ENCODE assay signal across 38 cellular contexts in genomic region chr3:12772462-12772861, GRCh38. TPM values are rescaled to one million over a fixed set of nuclear protein-coding genes. Genes with fewer than 3 reads are reported as not detected.
"Had no signal": no experiment of that assay in that cellular context is flagged by ENCODE, and none has a peak within 500 bp of the region (broad histone marks: within the 10 kb centered on the region; RNA-seq: fewer than 3 reads in every experiment).

No MANE protein-coding gene starts in this region.

- H3K4me3 Mint-ChIP-seq: activated B cell treated with CpG ODN at 0.5 μM for 24 hours; activated CD4-positive, alpha-beta memory T cell treated with anti-CD3 and anti-CD28 coated beads for 36 hours; activated CD4-positive, alpha-beta T cell treated with anti-CD3 and anti-CD28 coated beads, Interleukin-2, amount 10 ng/mL, durations not matched to agents 24 days and 14 days; activated CD8-positive, alpha-beta T cell treated with anti-CD3 and anti-CD28 coated beads for 36 hours; activated naive CD4-positive, alpha-beta T cell treated with anti-CD3 and anti-CD28 coated beads, Interleukin-2, amount 10 ng/mL, durations not matched to agents 7 days and 5 days; activated naive CD4-positive, alpha-beta T cell treated with anti-CD3 and anti-CD28 coated beads, Interleukin-2, amount 50 U/mL, for 24 hours; activated naive CD8-positive, alpha-beta T cell; activated naive CD8-positive, alpha-beta T cell treated with anti-CD3 and anti-CD28 coated beads, Interleukin-2, amount 10 ng/mL, durations not matched to agents 7 days and 5 days; activated naive CD8-positive, alpha-beta T cell treated with anti-CD3 and anti-CD28 coated beads, Interleukin-2, amount 50 U/mL, for 24 hours; activated T-cell treated with anti-CD3 and anti-CD28 coated beads, Interleukin-2, amount 50 U/mL, for 24 hours; activated T-helper 1 cell treated with anti-CD3 and anti-CD28 coated beads, Interleukin-12 subunit alpha, Interleukin-12 subunit beta, Interleukin-2, Interleukin-4 antibody, amounts not matched to agents 30 ng/mL and 10 ng/mL and 1 ng/mL, durations not matched to agents 14 hours and 24 hours and 36 hours; activated T-helper 17 cell treated with anti-CD3 and anti-CD28 coated beads, Interleukin-2, amount 50 U/mL, for 72 hours; brain; central memory CD8-positive, alpha-beta T cell; T-helper 1 cell treated with Interleukin-12 subunit alpha and Interleukin-12 subunit beta and Interleukin-4 antibody, amounts not matched to agents 30 μg/mL and 1 μg/mL, for 36 hours; T-helper 2 cell treated with Interferon-gamma antibody and Interleukin-4, amounts not matched to agents 5 μg/mL and 100 μg/mL, for 36 hours had no signal

- DNase-seq: activated B cell treated with CpG ODN at 0.5 μM for 24 hours; activated CD4-positive, alpha-beta memory T cell treated with anti-CD3 and anti-CD28 coated beads for 36 hours; activated CD4-positive, alpha-beta T cell treated with anti-CD3 and anti-CD28 coated beads for 4 hours; activated CD4-positive, alpha-beta T cell treated with anti-CD3 and anti-CD28 coated beads, Interleukin-2, amount 10 ng/mL, durations not matched to agents 24 days and 14 days; activated CD4-positive, alpha-beta T cell treated with anti-CD3 and anti-CD28 coated beads, Interleukin-2, amount 50 U/mL, for 1 hour; activated CD4-positive, alpha-beta T cell treated with anti-CD3 and anti-CD28 coated beads, Interleukin-2, amount 50 U/mL, for 4 hours; activated CD4-positive, CD25-positive, alpha-beta regulatory T cell treated with anti-CD3 and anti-CD28 coated beads, Interleukin-2, amount 50 U/mL, for 72 hours; activated CD8-positive, alpha-beta memory T cell treated with anti-CD3 and anti-CD28 coated beads, Interleukin-2, amount 50 U/mL, for 4 hours; activated CD8-positive, alpha-beta T cell treated with anti-CD3 and anti-CD28 coated beads for 36 hours; activated effector memory CD4-positive, alpha-beta T cell treated with anti-CD3 and anti-CD28 coated beads, Interleukin-2, amount 50 U/mL, for 16 hours; activated gamma-delta T cell treated with Interleukin-2 at 50 U/mL for 16 hours; activated naive CD4-positive, alpha-beta T cell treated with anti-CD3 and anti-CD28 coated beads, Interleukin-2, amount 10 ng/mL, durations not matched to agents 7 days and 5 days; activated naive CD4-positive, alpha-beta T cell treated with Interleukin-2 at 50 U/mL for 16 hours; activated naive CD8-positive, alpha-beta T cell treated with anti-CD3 and anti-CD28 coated beads, Interleukin-2, amount 10 ng/mL, durations not matched to agents 7 days and 5 days; activated naive CD8-positive, alpha-beta T cell treated with anti-CD3 and anti-CD28 coated beads, Interleukin-2, amount 50 U/mL, for 24 hours; activated T-cell treated with anti-CD3 and anti-CD28 coated beads for 4 hours; activated T-cell treated with anti-CD3 and anti-CD28 coated beads, Interleukin-2, amount 50 U/mL, for 24 hours; activated T-cell treated with anti-CD3 and anti-CD28 coated beads, Interleukin-2, amount 50 U/mL, for 48 hours; amygdala; anterior cingulate cortex; caudate nucleus; cerebellar nuclear complex; T-helper 1 cell; T-helper 2 cell; T-helper 9 cell had no signal

- H3K4me3 ChIP-seq: ascending aorta, cardiac muscle cell had no signal

- H3K27ac ChIP-seq: ascending aorta, cardiac muscle cell, VCaP had no signal

- H3K27ac Mint-ChIP-seq: activated B cell treated with CpG ODN at 0.5 μM for 24 hours; activated CD4-positive, alpha-beta memory T cell treated with anti-CD3 and anti-CD28 coated beads for 36 hours; activated CD4-positive, alpha-beta T cell treated with anti-CD3 and anti-CD28 coated beads, Interleukin-2, amount 10 ng/mL, durations not matched to agents 24 days and 14 days; activated CD8-positive, alpha-beta T cell treated with anti-CD3 and anti-CD28 coated beads for 36 hours; activated naive CD4-positive, alpha-beta T cell treated with anti-CD3 and anti-CD28 coated beads, Interleukin-2, amount 10 ng/mL, durations not matched to agents 7 days and 5 days; activated naive CD4-positive, alpha-beta T cell treated with anti-CD3 and anti-CD28 coated beads, Interleukin-2, amount 50 U/mL, for 24 hours; activated naive CD8-positive, alpha-beta T cell; activated naive CD8-positive, alpha-beta T cell treated with anti-CD3 and anti-CD28 coated beads, Interleukin-2, amount 10 ng/mL, durations not matched to agents 7 days and 5 days; activated naive CD8-positive, alpha-beta T cell treated with anti-CD3 and anti-CD28 coated beads, Interleukin-2, amount 50 U/mL, for 24 hours; activated T-cell treated with anti-CD3 and anti-CD28 coated beads, Interleukin-2, amount 50 U/mL, for 24 hours; activated T-helper 1 cell treated with anti-CD3 and anti-CD28 coated beads, Interleukin-12 subunit alpha, Interleukin-12 subunit beta, Interleukin-2, Interleukin-4 antibody, amounts not matched to agents 30 ng/mL and 10 ng/mL and 1 ng/mL, durations not matched to agents 14 hours and 24 hours and 36 hours; activated T-helper 17 cell treated with anti-CD3 and anti-CD28 coated beads, Interleukin-2, amount 50 U/mL, for 72 hours; brain; T-helper 1 cell treated with Interleukin-12 subunit alpha and Interleukin-12 subunit beta and Interleukin-4 antibody, amounts not matched to agents 30 μg/mL and 1 μg/mL, for 36 hours; T-helper 2 cell treated with Interferon-gamma antibody and Interleukin-4, amounts not matched to agents 5 μg/mL and 100 μg/mL, for 36 hours had no signal

- H3K4me1 Mint-ChIP-seq: activated T-helper 17 cell treated with anti-CD3 and anti-CD28 coated beads, Interleukin-2, amount 50 U/mL, for 72 hours; brain; central memory CD8-positive, alpha-beta T cell had no signal

- H3K4me1 ChIP-seq: ascending aorta had no signal

- H3K36me3 ChIP-seq: ascending aorta, cardiac muscle cell had no signal

- ATAC-seq: activated CD8-positive, alpha-beta T cell treated with anti-CD3 and anti-CD28 coated beads for 36 hours; activated naive CD8-positive, alpha-beta T cell treated with anti-CD3 and anti-CD28 coated beads, Interleukin-2, amount 50 U/mL, for 24 hours; activated T-helper 17 cell treated with anti-CD3 and anti-CD28 coated beads, Interleukin-2, amount 50 U/mL, for 72 hours had no signal

- H3K27me3 ChIP-seq: ascending aorta, cardiac muscle cell had no signal

- H3K27me3 Mint-ChIP-seq: activated CD8-positive, alpha-beta T cell treated with anti-CD3 and anti-CD28 coated beads for 36 hours; activated naive CD4-positive, alpha-beta T cell treated with anti-CD3 and anti-CD28 coated beads, Interleukin-2, amount 50 U/mL, for 24 hours; activated naive CD8-positive, alpha-beta T cell had no signal

- H3K36me3 Mint-ChIP-seq: activated CD4-positive, alpha-beta memory T cell treated with anti-CD3 and anti-CD28 coated beads for 36 hours; activated naive CD4-positive, alpha-beta T cell treated with anti-CD3 and anti-CD28 coated beads, Interleukin-2, amount 10 ng/mL, durations not matched to agents 7 days and 5 days; activated naive CD4-positive, alpha-beta T cell treated with anti-CD3 and anti-CD28 coated beads, Interleukin-2, amount 50 U/mL, for 24 hours; activated naive CD8-positive, alpha-beta T cell treated with anti-CD3 and anti-CD28 coated beads, Interleukin-2, amount 10 ng/mL, durations not matched to agents 7 days and 5 days; brain had no signal

- H3K9me3 ChIP-seq: ascending aorta had no signal

- H3K9me3 Mint-ChIP-seq: activated CD4-positive, alpha-beta memory T cell treated with anti-CD3 and anti-CD28 coated beads for 36 hours; activated CD4-positive, alpha-beta T cell treated with anti-CD3 and anti-CD28 coated beads, Interleukin-2, amount 10 ng/mL, durations not matched to agents 24 days and 14 days; activated naive CD4-positive, alpha-beta T cell treated with anti-CD3 and anti-CD28 coated beads, Interleukin-2, amount 10 ng/mL, durations not matched to agents 7 days and 5 days; activated naive CD4-positive, alpha-beta T cell treated with anti-CD3 and anti-CD28 coated beads, Interleukin-2, amount 50 U/mL, for 24 hours; activated naive CD8-positive, alpha-beta T cell treated with anti-CD3 and anti-CD28 coated beads, Interleukin-2, amount 10 ng/mL, durations not matched to agents 7 days and 5 days; activated naive CD8-positive, alpha-beta T cell treated with anti-CD3 and anti-CD28 coated beads, Interleukin-2, amount 50 U/mL, for 24 hours; activated T-cell treated with anti-CD3 and anti-CD28 coated beads, Interleukin-2, amount 50 U/mL, for 24 hours; activated T-helper 1 cell treated with anti-CD3 and anti-CD28 coated beads, Interleukin-12 subunit alpha, Interleukin-12 subunit beta, Interleukin-2, Interleukin-4 antibody, amounts not matched to agents 30 ng/mL and 10 ng/mL and 1 ng/mL, durations not matched to agents 14 hours and 24 hours and 36 hours; activated T-helper 17 cell treated with anti-CD3 and anti-CD28 coated beads, Interleukin-2, amount 50 U/mL, for 72 hours; central memory CD8-positive, alpha-beta T cell; T-helper 1 cell treated with Interleukin-12 subunit alpha and Interleukin-12 subunit beta and Interleukin-4 antibody, amounts not matched to agents 30 μg/mL and 1 μg/mL, for 36 hours; T-helper 2 cell treated with Interferon-gamma antibody and Interleukin-4, amounts not matched to agents 5 μg/mL and 100 μg/mL, for 36 hours had no signal

RNA-seq across cellular contexts. Expression of gene TMEM40, which starts 13.4 kb away (rescaled TPM):
- total RNA-seq: activated B cell treated with CpG ODN at 0.5 μM for 24 hours; activated CD4-positive, alpha-beta memory T cell treated with anti-CD3 and anti-CD28 coated beads for 36 hours; activated CD4-positive, alpha-beta T cell treated with anti-CD3 and anti-CD28 coated beads, Interleukin-2, amount 10 ng/mL, durations not matched to agents 24 days and 14 days; activated CD8-positive, alpha-beta memory T cell treated with anti-CD3 and anti-CD28 coated beads for 36 hours; activated CD8-positive, alpha-beta T cell treated with anti-CD3 and anti-CD28 coated beads for 36 hours; activated naive CD8-positive, alpha-beta T cell treated with anti-CD3 and anti-CD28 coated beads, Interleukin-2, amount 10 ng/mL, durations not matched to agents 7 days and 5 days; activated T-helper 1 cell treated with anti-CD3 and anti-CD28 coated beads, Interleukin-12 subunit alpha, Interleukin-12 subunit beta, Interleukin-2, Interleukin-4 antibody, amounts not matched to agents 30 ng/mL and 10 ng/mL and 1 ng/mL, durations not matched to agents 14 hours and 24 hours and 36 hours; activated T-helper 17 cell treated with anti-CD3 and anti-CD28 coated beads, Interleukin-2, amount 50 U/mL, for 72 hours; ascending aorta; chondrocyte had no signal
